ENCODE assay signal across 9 cellular contexts in the genomic region with DNA sequence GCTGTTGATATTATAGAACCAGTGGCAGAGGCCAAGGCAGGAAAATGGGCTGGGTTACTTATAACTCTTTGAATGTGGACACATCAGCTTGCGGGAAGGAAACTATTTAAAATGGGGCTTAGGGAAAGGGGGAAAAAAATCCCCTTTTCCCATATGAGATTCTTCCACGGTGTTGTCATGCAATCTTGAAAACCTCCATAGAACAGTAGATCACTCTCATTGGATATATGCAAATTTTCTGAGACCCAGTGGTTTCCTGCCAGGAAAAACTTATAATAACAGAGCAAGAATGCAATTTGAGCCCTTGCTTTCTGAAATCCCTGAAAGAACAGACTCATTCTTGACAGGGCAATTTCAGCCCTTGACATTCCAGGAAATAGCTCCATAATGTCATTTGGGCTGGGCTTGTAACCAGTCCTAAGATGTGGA. TPM values are rescaled to one million over a fixed set of nuclear protein-coding genes. Genes with fewer than 3 reads are reported as not detected.
DNase-seq lines count a peak whose midpoint lies in the region; ATAC-seq and TF ChIP-seq lines count a peak whose summit lies in the region.
"Had no signal": no experiment of that assay in that cellular context is flagged by ENCODE, and none has a peak within 500 bp of the region (broad histone marks: within the 10 kb centered on the region; RNA-seq: fewer than 3 reads in every experiment).

No MANE protein-coding gene starts in this region.

- DNase-seq in COLO829 (ENCODE audit: low spot score) (peak; percentile 88), Peyer's patch (no peak), fibroblast of pulmonary artery (ENCODE audit: low read depth) (peak; percentile 97), omental fat pad (ENCODE audit: low spot score) (no peak), left lobe of liver (ENCODE audit: low spot score) (no peak), SHP77 treated with DMSO at 0.1 percent for 48 hours (lab: John Stamatoyannopoulos, UW) (no peak)
- no peak for DNase-seq in activated CD4-positive, CD25-positive, alpha-beta regulatory T cell treated with anti-CD3 and anti-CD28 coated beads, Interleukin-2, amount 50 U/mL, for 72 hours
- DNase-seq: activated CD4-positive, alpha-beta T cell treated with anti-CD3 and anti-CD28 coated beads, Interleukin-2, amount 50 U/mL, for 1 hour had no signal

- no peak for TF ChIP-seq CTCF in Peyer's patch (IDR thresholded peaks at IDR 0.05)
- TF ChIP-seq CTCF in fibroblast of pulmonary artery (IDR thresholded peaks at IDR 0.05; ENCODE audit: low read length, missing control alignments): no peak
- no peak for TF ChIP-seq CTCF in omental fat pad (IDR thresholded peaks at IDR 0.05)

- no peaks in the 10 kb centered on the region for H3K36me3 ChIP-seq in Peyer's patch

- ATAC-seq in omental fat pad (ENCODE audit: low FRiP score): peak; percentile 46
- ATAC-seq in left lobe of liver: no peak
- ATAC-seq in HG02938 (IDR thresholded peaks at IDR 0.05; ENCODE audit: unreplicated experiment): no peak

- H3K4me3 ChIP-seq in Peyer's patch (no peak overlapping the region), fibroblast of pulmonary artery (replicated peaks; ENCODE audit: low read depth, low read length) (no peak overlapping the region)

- H3K27me3 ChIP-seq in Peyer's patch: no peaks in the 10 kb centered on the region

- no peak for TF ChIP-seq POLR2A in Peyer's patch (IDR thresholded peaks at IDR 0.05)

- H3K4me1 ChIP-seq in Peyer's patch: no peaks in the 10 kb centered on the region

- H3K9me3 ChIP-seq in Peyer's patch: no peaks in the 10 kb centered on the region

- H3K27ac ChIP-seq in Peyer's patch: peak overlapping the region in 3 of 4 donors; percentile 6 to 61 (median 38)

RNA-seq across cellular contexts. Expression of gene TMEM212, which starts 31.1 kb away (rescaled TPM):
- total RNA-seq in Peyer's patch (not detected), omental fat pad (not detected), left lobe of liver (not detected)

Comparison
In these comparisons a context has a peak if more than half of its experiments do, and no peak if none do; other contexts are left out.
1. DNase-seq: peak in COLO829 (single experiment) and fibroblast of pulmonary artery (single experiment); none in Peyer's patch (0 of 3), omental fat pad (single experiment), activated CD4-positive, CD25-positive, alpha-beta regulatory T cell treated with anti-CD3 and anti-CD28 coated beads, Interleukin-2, amount 50 U/mL, for 72 hours (single experiment), left lobe of liver (single experiment) and SHP77 treated with DMSO at 0.1 percent for 48 hours (single experiment).